1 cellular context compared by ENCODE assay signal in the genomic region with DNA sequence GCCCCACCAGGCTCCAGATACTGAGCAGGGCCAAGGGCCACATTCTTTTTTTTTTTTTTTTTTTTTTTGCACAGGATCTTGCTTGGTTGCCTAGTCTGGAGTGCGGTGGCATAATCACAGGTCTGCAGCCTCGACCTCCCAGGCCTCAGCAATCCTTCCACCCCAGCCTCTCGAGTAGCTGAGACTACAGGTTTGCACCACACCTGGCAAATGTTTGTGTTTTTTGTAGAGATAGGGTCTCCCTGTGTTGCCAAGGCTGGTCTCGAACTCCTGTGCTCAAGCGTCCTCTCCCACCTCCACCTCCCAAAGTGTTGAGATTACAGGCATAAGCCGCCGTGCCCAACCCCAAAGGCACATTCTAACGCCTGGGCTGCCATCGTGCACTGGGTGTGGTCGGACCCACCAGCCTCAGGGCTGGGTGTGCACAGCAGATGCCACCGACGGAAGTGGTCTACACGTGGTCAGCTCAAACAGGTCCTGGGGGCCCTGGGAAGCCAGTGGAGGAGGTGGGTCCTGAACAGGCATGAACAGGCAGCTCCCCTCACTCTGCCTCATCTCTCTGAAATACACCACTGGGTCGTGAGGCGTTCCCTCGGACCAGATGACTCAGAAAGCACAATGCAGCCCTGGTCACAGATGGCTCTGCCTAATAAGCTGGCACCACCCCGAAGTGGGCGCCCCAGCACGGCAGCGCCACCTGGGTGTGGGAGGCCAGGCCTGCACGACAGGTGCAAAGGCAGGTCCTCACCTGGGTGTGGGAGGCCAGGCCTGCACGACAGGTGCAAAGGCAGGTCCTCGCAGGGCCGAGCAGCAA.
TF ChIP-seq lines count a peak whose summit lies in the region.

No MANE protein-coding gene starts in this region.

TF ChIP-seq in HCT116, 20 proteins besides CTCF, POLR2A, EP300 and RAD21 (continued from another document):
- TF ChIP-seq, protein P1, sequence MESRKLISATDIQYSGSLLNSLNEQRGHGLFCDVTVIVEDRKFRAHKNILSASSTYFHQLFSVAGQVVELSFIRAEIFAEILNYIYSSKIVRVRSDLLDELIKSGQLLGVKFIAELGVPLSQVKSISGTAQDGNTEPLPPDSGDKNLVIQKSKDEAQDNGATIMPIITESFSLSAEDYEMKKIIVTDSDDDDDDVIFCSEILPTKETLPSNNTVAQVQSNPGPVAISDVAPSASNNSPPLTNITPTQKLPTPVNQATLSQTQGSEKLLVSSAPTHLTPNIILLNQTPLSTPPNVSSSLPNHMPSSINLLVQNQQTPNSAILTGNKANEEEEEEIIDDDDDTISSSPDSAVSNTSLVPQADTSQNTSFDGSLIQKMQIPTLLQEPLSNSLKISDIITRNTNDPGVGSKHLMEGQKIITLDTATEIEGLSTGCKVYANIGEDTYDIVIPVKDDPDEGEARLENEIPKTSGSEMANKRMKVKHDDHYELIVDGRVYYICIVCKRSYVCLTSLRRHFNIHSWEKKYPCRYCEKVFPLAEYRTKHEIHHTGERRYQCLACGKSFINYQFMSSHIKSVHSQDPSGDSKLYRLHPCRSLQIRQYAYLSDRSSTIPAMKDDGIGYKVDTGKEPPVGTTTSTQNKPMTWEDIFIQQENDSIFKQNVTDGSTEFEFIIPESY (IDR thresholded peaks at IDR 0.05; ENCODE audit: extremely low read depth, insufficient replicate concordance, low read length): no peak
- TF ChIP-seq JUND (IDR thresholded peaks at IDR 0.05): no peak
- TF ChIP-seq POLR2AphosphoS5 (IDR thresholded peaks at IDR 0.05; ENCODE audit: low read depth, low read length): no peak
- TF ChIP-seq, protein P2, sequence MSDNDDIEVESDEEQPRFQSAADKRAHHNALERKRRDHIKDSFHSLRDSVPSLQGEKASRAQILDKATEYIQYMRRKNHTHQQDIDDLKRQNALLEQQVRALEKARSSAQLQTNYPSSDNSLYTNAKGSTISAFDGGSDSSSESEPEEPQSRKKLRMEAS (IDR thresholded peaks at IDR 0.05): no peak
- no peak for TF ChIP-seq ZFX (IDR thresholded peaks at IDR 0.05)
- TF ChIP-seq, protein P3, sequence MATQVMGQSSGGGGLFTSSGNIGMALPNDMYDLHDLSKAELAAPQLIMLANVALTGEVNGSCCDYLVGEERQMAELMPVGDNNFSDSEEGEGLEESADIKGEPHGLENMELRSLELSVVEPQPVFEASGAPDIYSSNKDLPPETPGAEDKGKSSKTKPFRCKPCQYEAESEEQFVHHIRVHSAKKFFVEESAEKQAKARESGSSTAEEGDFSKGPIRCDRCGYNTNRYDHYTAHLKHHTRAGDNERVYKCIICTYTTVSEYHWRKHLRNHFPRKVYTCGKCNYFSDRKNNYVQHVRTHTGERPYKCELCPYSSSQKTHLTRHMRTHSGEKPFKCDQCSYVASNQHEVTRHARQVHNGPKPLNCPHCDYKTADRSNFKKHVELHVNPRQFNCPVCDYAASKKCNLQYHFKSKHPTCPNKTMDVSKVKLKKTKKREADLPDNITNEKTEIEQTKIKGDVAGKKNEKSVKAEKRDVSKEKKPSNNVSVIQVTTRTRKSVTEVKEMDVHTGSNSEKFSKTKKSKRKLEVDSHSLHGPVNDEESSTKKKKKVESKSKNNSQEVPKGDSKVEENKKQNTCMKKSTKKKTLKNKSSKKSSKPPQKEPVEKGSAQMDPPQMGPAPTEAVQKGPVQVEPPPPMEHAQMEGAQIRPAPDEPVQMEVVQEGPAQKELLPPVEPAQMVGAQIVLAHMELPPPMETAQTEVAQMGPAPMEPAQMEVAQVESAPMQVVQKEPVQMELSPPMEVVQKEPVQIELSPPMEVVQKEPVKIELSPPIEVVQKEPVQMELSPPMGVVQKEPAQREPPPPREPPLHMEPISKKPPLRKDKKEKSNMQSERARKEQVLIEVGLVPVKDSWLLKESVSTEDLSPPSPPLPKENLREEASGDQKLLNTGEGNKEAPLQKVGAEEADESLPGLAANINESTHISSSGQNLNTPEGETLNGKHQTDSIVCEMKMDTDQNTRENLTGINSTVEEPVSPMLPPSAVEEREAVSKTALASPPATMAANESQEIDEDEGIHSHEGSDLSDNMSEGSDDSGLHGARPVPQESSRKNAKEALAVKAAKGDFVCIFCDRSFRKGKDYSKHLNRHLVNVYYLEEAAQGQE (IDR thresholded peaks at IDR 0.05; ENCODE audit: low read depth): no peak
- no peak for TF ChIP-seq ELF1 (IDR thresholded peaks at IDR 0.05; ENCODE audit: borderline replicate concordance, low read depth)
- TF ChIP-seq SIN3A (IDR thresholded peaks at IDR 0.05; ENCODE audit: low read depth): no peak
- TF ChIP-seq EZH2phosphoT487 (IDR thresholded peaks at IDR 0.05; ENCODE audit: borderline replicate concordance): no peak
